Comparison of ENCODE assay signal across 8 cellular contexts in the genomic region with DNA sequence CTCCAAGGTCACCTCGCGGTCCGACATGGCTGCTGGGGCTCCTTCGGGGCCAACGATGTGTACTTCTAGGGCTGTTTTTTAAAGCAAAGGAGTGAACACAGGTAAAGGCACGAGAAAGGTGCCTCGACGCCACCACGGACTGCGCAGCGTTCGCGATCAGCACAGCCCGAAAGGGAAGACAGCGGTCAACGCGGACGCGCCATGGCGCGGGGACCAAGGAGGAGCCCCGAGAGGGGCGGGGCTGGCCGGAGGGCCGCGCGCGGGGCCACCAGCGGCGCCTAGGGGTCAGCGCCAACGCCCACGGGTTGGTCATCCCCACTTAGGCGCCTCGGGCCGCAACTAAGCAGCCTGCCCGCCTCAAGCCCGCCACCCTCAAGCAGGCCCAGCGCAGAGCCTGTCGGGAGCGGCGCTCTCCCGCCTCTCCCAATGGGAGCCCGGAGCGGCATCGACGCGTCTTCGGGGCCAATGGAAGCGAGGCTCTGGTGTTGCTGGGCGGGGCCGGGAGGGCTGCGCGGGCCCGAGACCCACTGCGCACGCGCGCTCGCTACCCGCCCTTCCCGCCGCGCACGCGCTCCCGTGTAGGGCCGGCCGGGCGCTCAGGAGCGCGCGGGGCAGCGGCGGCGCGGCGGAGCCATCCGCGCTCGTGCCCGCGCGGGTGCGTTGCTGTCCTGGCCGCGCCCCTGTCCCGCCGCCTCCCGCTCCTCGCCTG. TPM values are rescaled to one million over a fixed set of nuclear protein-coding genes. Genes with fewer than 3 reads are reported as not detected.
DNase-seq lines count a peak whose midpoint lies in the region; ATAC-seq and TF ChIP-seq lines count a peak whose summit lies in the region.

A gene with protein sequence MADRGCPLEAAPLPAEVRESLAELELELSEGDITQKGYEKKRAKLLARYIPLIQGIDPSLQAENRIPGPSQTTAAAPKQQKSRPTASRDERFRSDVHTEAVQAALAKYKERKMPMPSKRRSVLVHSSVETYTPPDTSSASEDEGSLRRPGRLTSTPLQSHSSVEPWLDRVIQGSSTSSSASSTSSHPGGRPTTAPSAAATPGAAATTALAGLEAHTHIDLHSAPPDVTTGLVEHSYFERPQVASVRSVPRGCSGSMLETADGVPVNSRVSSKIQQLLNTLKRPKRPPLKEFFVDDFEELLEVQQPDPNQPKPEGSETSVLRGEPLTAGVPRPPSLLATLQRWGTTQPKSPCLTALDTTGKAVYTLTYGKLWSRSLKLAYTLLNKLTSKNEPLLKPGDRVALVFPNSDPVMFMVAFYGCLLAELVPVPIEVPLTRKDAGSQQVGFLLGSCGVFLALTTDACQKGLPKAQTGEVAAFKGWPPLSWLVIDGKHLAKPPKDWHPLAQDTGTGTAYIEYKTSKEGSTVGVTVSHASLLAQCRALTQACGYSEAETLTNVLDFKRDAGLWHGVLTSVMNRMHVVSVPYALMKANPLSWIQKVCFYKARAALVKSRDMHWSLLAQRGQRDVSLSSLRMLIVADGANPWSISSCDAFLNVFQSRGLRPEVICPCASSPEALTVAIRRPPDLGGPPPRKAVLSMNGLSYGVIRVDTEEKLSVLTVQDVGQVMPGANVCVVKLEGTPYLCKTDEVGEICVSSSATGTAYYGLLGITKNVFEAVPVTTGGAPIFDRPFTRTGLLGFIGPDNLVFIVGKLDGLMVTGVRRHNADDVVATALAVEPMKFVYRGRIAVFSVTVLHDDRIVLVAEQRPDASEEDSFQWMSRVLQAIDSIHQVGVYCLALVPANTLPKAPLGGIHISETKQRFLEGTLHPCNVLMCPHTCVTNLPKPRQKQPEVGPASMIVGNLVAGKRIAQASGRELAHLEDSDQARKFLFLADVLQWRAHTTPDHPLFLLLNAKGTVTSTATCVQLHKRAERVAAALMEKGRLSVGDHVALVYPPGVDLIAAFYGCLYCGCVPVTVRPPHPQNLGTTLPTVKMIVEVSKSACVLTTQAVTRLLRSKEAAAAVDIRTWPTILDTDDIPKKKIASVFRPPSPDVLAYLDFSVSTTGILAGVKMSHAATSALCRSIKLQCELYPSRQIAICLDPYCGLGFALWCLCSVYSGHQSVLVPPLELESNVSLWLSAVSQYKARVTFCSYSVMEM (N-terminal part only) (plus strand): TSS at position 577 of the 709 bp plus-strand sequence. CDS start 241 bp downstream, outside the sequence.

- intact Hi-C loops in activated CD4-positive, alpha-beta T cell treated with anti-CD3 and anti-CD28 coated beads for 36 hours (cut with DNase I, micrococcal nuclease): loop anchor here (1.0 to 10.0 kb wide), 10 partner anchors 99 to 814 kb away; a partner anchor contains a TSS

- H3K4me1 Mint-ChIP-seq in activated CD4-positive, alpha-beta T cell treated with anti-CD3 and anti-CD28 coated beads for 36 hours: peaks cover 41% of the 10 kb centered on the region
- H3K4me1 Mint-ChIP-seq in chondrocyte (ENCODE audit: low read depth): peaks cover 54% of the 10 kb centered on the region

- H3K4me3 ChIP-seq in BE2C (ENCODE audit: low read depth, low read length): peak within 1 kb of the TSS; percentile 78
- peak within 1 kb of the TSS; percentile 91 for H3K4me3 ChIP-seq in kidney epithelial cell (ENCODE audit: low read depth, low read length)

- no peaks in the 10 kb centered on the region for H3K27me3 Mint-ChIP-seq in activated CD4-positive, alpha-beta T cell treated with anti-CD3 and anti-CD28 coated beads for 36 hours
- no peaks in the 10 kb centered on the region for H3K27me3 Mint-ChIP-seq in chondrocyte (ENCODE audit: low read depth)

- H3K9me3 Mint-ChIP-seq in activated CD4-positive, alpha-beta T cell treated with anti-CD3 and anti-CD28 coated beads for 36 hours (ENCODE audit: low read depth): no peaks in the 10 kb centered on the region
- no peaks in the 10 kb centered on the region for H3K9me3 Mint-ChIP-seq in chondrocyte (ENCODE audit: low read depth)

- H3K4me1 ChIP-seq in BE2C: peaks cover 6% of the 10 kb centered on the region

- no peaks in the 10 kb centered on the region for H3K9me3 ChIP-seq in BE2C

- H3K36me3 Mint-ChIP-seq in activated CD4-positive, alpha-beta T cell treated with anti-CD3 and anti-CD28 coated beads for 36 hours (ENCODE audit: low read depth): peaks cover 36% of the 10 kb centered on the region
- H3K36me3 Mint-ChIP-seq in chondrocyte (ENCODE audit: low read depth): no peaks in the 10 kb centered on the region

- POLR2A ChIA-PET in activated CD4-positive, alpha-beta T cell treated with anti-CD3 and anti-CD28 coated beads for 36 hours (lab: Charles Lee): interaction anchor here (0.6 to 1.0 kb wide), 2 partner anchors 12 to 133 kb away, joined by 3 read pairs; a partner anchor contains a TSS

- ATAC-seq in HG03457 (IDR thresholded peaks at IDR 0.05; ENCODE audit: unreplicated experiment): peak; percentile 79
- peak; percentile 98 for ATAC-seq in activated CD4-positive, alpha-beta T cell treated with anti-CD3 and anti-CD28 coated beads for 36 hours

- no peak for TF ChIP-seq CTCF in BE2C (IDR thresholded peaks at IDR 0.05; ENCODE audit: low read depth, low read length)
- TF ChIP-seq CTCF in chondrocyte (IDR thresholded peaks at IDR 0.05): no peak
- no peak for TF ChIP-seq CTCF in kidney epithelial cell (IDR thresholded peaks at IDR 0.05; ENCODE audit: insufficient read depth, low read length, poor library complexity, severe bottlenecking)

- DNase-seq in BE2C (peak; percentile 98), GM19240 (ENCODE audit: insufficient read length, low spot score) (peak; percentile 95), NCI-H524 (lab: John Stamatoyannopoulos, UW) (peak; percentile 93 to 98), chondrocyte (ENCODE audit: low spot score) (peak; percentile 99), kidney epithelial cell (ENCODE audit: low read depth) (peak; percentile 78)
- DNase-seq in activated CD4-positive, alpha-beta T cell treated with anti-CD3 and anti-CD28 coated beads for 36 hours: peak; percentile 96
- peak; percentile 94 for DNase-seq in stimulated activated CD4-positive, alpha-beta T cell treated with anti-CD3 and anti-CD28 coated beads, Interleukin-15, amount 100 ng/mL, for 24 hours

- peaks cover 16% of the 10 kb centered on the region for H3K36me3 ChIP-seq in BE2C
- no peaks in the 10 kb centered on the region for H3K36me3 ChIP-seq in kidney epithelial cell (ENCODE audit: control insufficient read depth, insufficient read depth, low read length)

- H3K4me3 Mint-ChIP-seq in activated CD4-positive, alpha-beta T cell treated with anti-CD3 and anti-CD28 coated beads for 36 hours: peak within 1 kb of the TSS; percentile 91
- H3K4me3 Mint-ChIP-seq in chondrocyte (ENCODE audit: unreplicated experiment): peak within 1 kb of the TSS; percentile 88

- CTCF ChIA-PET in activated CD4-positive, alpha-beta T cell treated with anti-CD3 and anti-CD28 coated beads for 36 hours (lab: Charles Lee): interaction anchor here (0.6 to 1.6 kb wide), 3 partner anchors 42 to 315 kb away, joined by 3 to 4 read pairs (median 3); no protein-coding TSS in a partner anchor

- H3K27me3 ChIP-seq in BE2C (no peaks in the 10 kb centered on the region), kidney epithelial cell (ENCODE audit: control insufficient read depth, insufficient read depth, low read length) (no peaks in the 10 kb centered on the region)

- peak within 1 kb of the TSS; percentile 84 for H3K27ac Mint-ChIP-seq in activated CD4-positive, alpha-beta T cell treated with anti-CD3 and anti-CD28 coated beads for 36 hours
- H3K27ac Mint-ChIP-seq in chondrocyte (ENCODE audit: unreplicated experiment): peak within 1 kb of the TSS; percentile 91

RNA-seq across cellular contexts. Expression of the gene that starts here (rescaled TPM):
- 15.9 TPM for polyA plus RNA-seq in BE2C (2012; ENCODE audit: insufficient read depth, insufficient read length, low read depth)
- 10 to 100 TPM; 25.2 to 27.7 TPM for total RNA-seq in activated CD4-positive, alpha-beta T cell treated with anti-CD3 and anti-CD28 coated beads for 36 hours
- total RNA-seq in chondrocyte (27.9 to 37.0 TPM (median 30.3 TPM) in 3 replicates), kidney epithelial cell (16.0 and 22.6 TPM in 2 replicates)

Comparison
In these comparisons a context has a peak if more than half of its experiments do, and no peak if none do; other contexts are left out.
1. Peak in every context shown above with its lines: DNase-seq, ATAC-seq and H3K4me3 ChIP-seq.